ENCODE assay signal across 30 cellular contexts in genomic region chr5:55523293-55523692, GRCh38.
"Had no signal": no experiment of that assay in that cellular context is flagged by ENCODE, and none has a peak within 500 bp of the region (broad histone marks: within the 10 kb centered on the region; RNA-seq: fewer than 3 reads in every experiment).

No MANE protein-coding gene starts in this region.

- ATAC-seq: left colon; left lung; lower lobe of right lung; natural killer cell; right cardiac atrium; sciatic nerve; stimulated activated naive B cell treated with anti-CD40 and anti-IgM and Interleukin-4, amounts not matched to agents 10 μg/mL and 1 μg/mL and 100 μg/mL, for 72 hours; stimulated activated naive CD8-positive, alpha-beta T cell treated with anti-CD3 and anti-CD28 coated beads, Interleukin-15, Interleukin-2, amounts not matched to agents 100 U/mL and 50 U/mL, for 24 hours had no signal

- H3K27me3 ChIP-seq: left lung, ovary, stomach, suprapubic skin, tibial artery, uterus had no signal

- H3K4me1 ChIP-seq: left lung, lower lobe of right lung, uterus had no signal

- H3K27ac Mint-ChIP-seq: immature natural killer cell; mesothelial cell of epicardium; natural killer cell; progenitor cell of endocrine pancreas; stimulated activated naive B cell treated with anti-CD40 and anti-IgM and Interleukin-4, amounts not matched to agents 10 μg/mL and 1 μg/mL and 100 μg/mL, for 72 hours; type B pancreatic cell had no signal

- H3K36me3 ChIP-seq: left lung, lower lobe of right lung, ovary, stomach, suprapubic skin, thoracic aorta, tibial artery, uterus had no signal

- H3K27me3 Mint-ChIP-seq: naive B cell; progenitor cell of endocrine pancreas; stimulated activated naive B cell treated with anti-CD40 and anti-IgM and Interleukin-4, amounts not matched to agents 10 μg/mL and 1 μg/mL and 100 μg/mL, for 72 hours; type B pancreatic cell had no signal

- FAIRE-seq: islet of Langerhans, kidney had no signal

- DNase-seq: hypothalamus; immature natural killer cell; kidney; left colon; left lung; lower lobe of right lung; mammary epithelial cell; mesendoderm; naive B cell; natural killer cell; ovary; retina; right cardiac atrium; stimulated activated CD4-positive, alpha-beta T cell treated with anti-CD3 and anti-CD28 coated beads, Interleukin-12 subunit alpha, Interleukin-12 subunit beta, amount 100 ng/mL, for 4 hours; stimulated activated CD4-positive, alpha-beta T cell treated with anti-CD3 and anti-CD28 coated beads, Interleukin-15, amount 100 ng/mL, for 24 hours; stimulated activated CD4-positive, alpha-beta T cell treated with anti-CD3 and anti-CD28 coated beads, Interleukin-2, amount 100 ng/mL, for 24 hours; stimulated activated CD4-positive, alpha-beta T cell treated with anti-CD3 and anti-CD28 coated beads, Interleukin-4, amount 100 ng/mL, for 1 hour; stimulated activated naive B cell treated with anti-CD40 and anti-IgM and Interleukin-4, amounts not matched to agents 10 μg/mL and 1 μg/mL and 100 μg/mL, for 72 hours; stimulated activated naive CD8-positive, alpha-beta T cell treated with anti-CD3 and anti-CD28 coated beads, Interleukin-15, Interleukin-2, amounts not matched to agents 100 U/mL and 50 U/mL, for 24 hours; stomach; tibial artery; uterus had no signal

- H3K9me3 Mint-ChIP-seq: immature natural killer cell; mesothelial cell of epicardium; naive B cell; natural killer cell; stimulated activated naive B cell treated with anti-CD40 and anti-IgM and Interleukin-4, amounts not matched to agents 10 μg/mL and 1 μg/mL and 100 μg/mL, for 72 hours; type B pancreatic cell had no signal

- H3K4me1 Mint-ChIP-seq: immature natural killer cell, natural killer cell had no signal

- H3K36me3 Mint-ChIP-seq: mesothelial cell of epicardium, naive B cell, natural killer cell, type B pancreatic cell had no signal

- H3K4me3 ChIP-seq: left lung, lower lobe of right lung, ovary, skin epidermis, stomach, suprapubic skin, thoracic aorta, tibial artery, uterus had no signal

- H3K9me3 ChIP-seq: left lung, lower lobe of right lung, ovary, stomach, suprapubic skin, thoracic aorta, tibial artery, uterus had no signal

- H3K4me3 Mint-ChIP-seq: immature natural killer cell; mesothelial cell of epicardium; naive B cell; natural killer cell; stimulated activated naive B cell treated with anti-CD40 and anti-IgM and Interleukin-4, amounts not matched to agents 10 μg/mL and 1 μg/mL and 100 μg/mL, for 72 hours; type B pancreatic cell had no signal

- H3K27ac ChIP-seq: left lung, lower lobe of right lung, ovary, skin epidermis, stomach, suprapubic skin, thoracic aorta, tibial artery, uterus had no signal
